ENCODE assay signal across 12 cellular contexts in the genomic region with DNA sequence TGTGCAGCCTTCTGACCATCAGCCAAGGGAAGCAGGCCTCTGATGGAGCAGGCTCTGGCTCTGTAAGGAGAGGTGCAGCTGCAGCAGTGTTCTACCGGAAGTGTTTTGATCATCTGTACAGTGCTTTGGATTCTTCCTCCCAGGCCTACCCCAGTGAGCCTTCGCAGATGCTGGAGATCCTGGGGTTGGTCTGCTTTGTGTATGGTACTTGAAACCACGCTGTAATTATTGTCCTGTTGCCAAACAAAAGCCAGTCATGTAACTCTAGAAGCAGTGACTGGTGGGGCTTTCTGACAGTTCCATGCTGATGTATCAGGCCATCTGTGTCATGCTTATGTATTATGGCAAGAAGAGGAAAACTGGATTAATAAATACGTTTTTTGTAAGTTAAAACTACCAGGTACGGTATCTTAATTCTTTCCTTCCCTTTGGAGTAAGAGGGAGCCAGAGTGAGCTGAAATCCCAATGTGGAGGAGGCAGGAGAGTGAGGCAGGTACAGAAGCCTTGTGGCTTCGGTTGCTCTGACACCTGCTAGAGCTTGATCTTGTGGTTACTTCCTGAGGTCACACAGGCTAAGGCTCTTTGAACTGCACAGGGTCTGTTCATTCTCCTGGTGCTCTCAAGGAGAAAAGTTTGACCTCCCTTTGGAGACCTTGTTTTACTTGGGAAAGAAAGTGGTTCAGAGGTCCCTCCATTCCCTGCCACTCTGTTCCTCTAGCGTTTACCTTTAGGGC. TPM values are rescaled to one million over a fixed set of nuclear protein-coding genes. Genes with fewer than 3 reads are reported as not detected.
A peak's percentile ranks its signal among the peaks of the same experiment; 100 is the strongest.
DNase-seq lines count a peak whose midpoint lies in the region; ATAC-seq and TF ChIP-seq lines count a peak whose summit lies in the region.
"Had no signal": no experiment of that assay in that cellular context is flagged by ENCODE, and none has a peak within 500 bp of the region (broad histone marks: within the 10 kb centered on the region; RNA-seq: fewer than 3 reads in every experiment).

No MANE protein-coding gene starts in this region.

- no peaks in the 10 kb centered on the region for H3K27me3 Mint-ChIP-seq in stimulated activated naive CD8-positive, alpha-beta T cell treated with anti-CD3 and anti-CD28 coated beads, Interleukin-15, Interleukin-2, amounts not matched to agents 100 ng/mL and 50 ng/mL, for 24 hours
- H3K27me3 Mint-ChIP-seq in activated naive CD8-positive, alpha-beta T cell treated with anti-CD3 and anti-CD28 coated beads, Interleukin-2, amount 50 U/mL, for 24 hours: no peaks in the 10 kb centered on the region
- no peaks in the 10 kb centered on the region for H3K27me3 Mint-ChIP-seq in type B pancreatic cell

- H3K4me3 Mint-ChIP-seq in stimulated activated naive CD8-positive, alpha-beta T cell treated with anti-CD3 and anti-CD28 coated beads, Interleukin-15, Interleukin-2, amounts not matched to agents 100 ng/mL and 50 ng/mL, for 24 hours: no peak overlapping the region
- H3K4me3 Mint-ChIP-seq in activated naive CD8-positive, alpha-beta T cell treated with anti-CD3 and anti-CD28 coated beads, Interleukin-2, amount 50 U/mL, for 24 hours: no peak overlapping the region
- H3K4me3 Mint-ChIP-seq in type B pancreatic cell: no peak overlapping the region

- H3K36me3 ChIP-seq in thymus (ENCODE audit: control insufficient read depth, insufficient read depth): no peaks in the 10 kb centered on the region
- H3K36me3 ChIP-seq in suprapubic skin: no peaks in the 10 kb centered on the region

- TF ChIP-seq CTCF in suprapubic skin (IDR thresholded peaks at IDR 0.05) (no peak), type B pancreatic cell (conservative IDR thresholded peaks at IDR 0.05) (no peak)

- 52% methylated on average over 7 of the region's 7 CpGs for WGBS in thymus
- 89% methylated on average over 7 of the region's 7 CpGs for WGBS in suprapubic skin

- no peak for DNase-seq in stimulated activated naive CD8-positive, alpha-beta T cell treated with anti-CD3 and anti-CD28 coated beads, Interleukin-15, Interleukin-2, amounts not matched to agents 100 U/mL and 50 U/mL, for 24 hours
- DNase-seq in NCI-H345 treated with DMSO at 0.1 percent for 48 hours (lab: John Stamatoyannopoulos, UW; ENCODE audit: unreplicated experiment) (peak; percentile 75), suprapubic skin (ENCODE audit: low spot score in 2 of 2) (no peak), type B pancreatic cell (ENCODE audit: extremely low spot score, unreplicated experiment) (no peak)
- DNase-seq in activated naive CD8-positive, alpha-beta T cell treated with anti-CD3 and anti-CD28 coated beads, Interleukin-2, amount 50 U/mL, for 24 hours: no peak
- DNase-seq: kidney glomerular epithelial cell; RPMI8226; stimulated activated CD4-positive, alpha-beta T cell treated with anti-CD3 and anti-CD28 coated beads, Interleukin-12 subunit alpha, Interleukin-12 subunit beta, amount 100 ng/mL, for 4 hours had no signal

- peaks cover 53% of the 10 kb centered on the region for H3K4me1 Mint-ChIP-seq in stimulated activated naive CD8-positive, alpha-beta T cell treated with anti-CD3 and anti-CD28 coated beads, Interleukin-15, Interleukin-2, amounts not matched to agents 100 ng/mL and 50 ng/mL, for 24 hours (ENCODE audit: low read depth)
- H3K4me1 Mint-ChIP-seq in activated naive CD8-positive, alpha-beta T cell treated with anti-CD3 and anti-CD28 coated beads, Interleukin-2, amount 50 U/mL, for 24 hours: peaks cover 41% of the 10 kb centered on the region
- H3K4me1 Mint-ChIP-seq in type B pancreatic cell (ENCODE audit: unreplicated experiment): peaks cover 7% of the 10 kb centered on the region

- peak overlapping the region; percentile 40 for H3K27ac Mint-ChIP-seq in stimulated activated naive CD8-positive, alpha-beta T cell treated with anti-CD3 and anti-CD28 coated beads, Interleukin-15, Interleukin-2, amounts not matched to agents 100 ng/mL and 50 ng/mL, for 24 hours
- H3K27ac Mint-ChIP-seq in activated naive CD8-positive, alpha-beta T cell treated with anti-CD3 and anti-CD28 coated beads, Interleukin-2, amount 50 U/mL, for 24 hours: peak overlapping the region; percentile 27
- H3K27ac Mint-ChIP-seq in type B pancreatic cell: no peak overlapping the region

- no peaks in the 10 kb centered on the region for H3K9me3 Mint-ChIP-seq in stimulated activated naive CD8-positive, alpha-beta T cell treated with anti-CD3 and anti-CD28 coated beads, Interleukin-15, Interleukin-2, amounts not matched to agents 100 ng/mL and 50 ng/mL, for 24 hours
- H3K9me3 Mint-ChIP-seq in activated naive CD8-positive, alpha-beta T cell treated with anti-CD3 and anti-CD28 coated beads, Interleukin-2, amount 50 U/mL, for 24 hours: no peaks in the 10 kb centered on the region
- peaks cover 5% of the 10 kb centered on the region for H3K9me3 Mint-ChIP-seq in type B pancreatic cell

- ATAC-seq in stimulated activated naive CD8-positive, alpha-beta T cell treated with anti-CD3 and anti-CD28 coated beads, Interleukin-15, Interleukin-2, amounts not matched to agents 100 U/mL and 50 U/mL, for 24 hours: no peak
- no peak for ATAC-seq in activated naive CD8-positive, alpha-beta T cell treated with anti-CD3 and anti-CD28 coated beads, Interleukin-2, amount 50 U/mL, for 24 hours
- ATAC-seq in GM18861 (IDR thresholded peaks at IDR 0.05; ENCODE audit: unreplicated experiment): no peak
- ATAC-seq: gastroesophageal sphincter had no signal

- H3K4me1 ChIP-seq in thymus (ENCODE audit: control insufficient read depth, insufficient read depth, low read length): peaks cover 32% of the 10 kb centered on the region
- peaks cover 19% of the 10 kb centered on the region for H3K4me1 ChIP-seq in suprapubic skin

- H3K36me3 Mint-ChIP-seq in stimulated activated naive CD8-positive, alpha-beta T cell treated with anti-CD3 and anti-CD28 coated beads, Interleukin-15, Interleukin-2, amounts not matched to agents 100 ng/mL and 50 ng/mL, for 24 hours (ENCODE audit: low read depth): peaks cover 31% of the 10 kb centered on the region
- H3K36me3 Mint-ChIP-seq in activated naive CD8-positive, alpha-beta T cell treated with anti-CD3 and anti-CD28 coated beads, Interleukin-2, amount 50 U/mL, for 24 hours (ENCODE audit: low read depth): peaks cover 20% of the 10 kb centered on the region
- H3K36me3 Mint-ChIP-seq in type B pancreatic cell: peaks cover 15% of the 10 kb centered on the region

- TF ChIP-seq POLR2A in suprapubic skin (IDR thresholded peaks at IDR 0.05): no peak

- peak overlapping the region; percentile 78 for H3K27ac ChIP-seq in thymus (ENCODE audit: low read depth)
- H3K27ac ChIP-seq in suprapubic skin: no peak overlapping the region
- H3K27ac ChIP-seq: gastroesophageal sphincter had no signal

- H3K27me3 ChIP-seq in thymus (ENCODE audit: control insufficient read depth, insufficient read depth) (no peaks in the 10 kb centered on the region), suprapubic skin (no peaks in the 10 kb centered on the region)
- H3K27me3 ChIP-seq: gastroesophageal sphincter had no signal

- no peaks in the 10 kb centered on the region for H3K9me3 ChIP-seq in thymus (ENCODE audit: control insufficient read depth)
- H3K9me3 ChIP-seq in suprapubic skin: no peaks in the 10 kb centered on the region
- H3K9me3 ChIP-seq: gastroesophageal sphincter had no signal

- H3K4me3 ChIP-seq in thymus (ENCODE audit: low read length): peak overlapping the region; percentile 4
- no peak overlapping the region for H3K4me3 ChIP-seq in suprapubic skin
- H3K4me3 ChIP-seq: gastroesophageal sphincter had no signal

- TF ChIP-seq EP300 in suprapubic skin (IDR thresholded peaks at IDR 0.05): no peak

RNA-seq across cellular contexts. Expression of gene TMEM42, which starts 3.7 kb away (rescaled TPM):
- 49.0 TPM for polyA plus RNA-seq in thymus
- total RNA-seq in suprapubic skin (10 to 100 TPM; 15.9 to 27.2 (median 20.8) TPM), type B pancreatic cell (ENCODE audit: low replicate concordance) (10.3 and 16.1 TPM in 2 replicates)

RNA-seq across cellular contexts. Expression of gene TGM4, which starts 9.0 kb away (rescaled TPM):
- 0.62 TPM for polyA plus RNA-seq in thymus
- total RNA-seq in suprapubic skin (under 1 TPM in 2 of 4 donors, not detected in 2; 0.30 to 0.56 TPM), type B pancreatic cell (ENCODE audit: low replicate concordance) (not detected in 2 replicates)
- total RNA-seq: gastroesophageal sphincter had no signal
